20 cellular contexts compared by ENCODE assay signal in the genomic region with DNA sequence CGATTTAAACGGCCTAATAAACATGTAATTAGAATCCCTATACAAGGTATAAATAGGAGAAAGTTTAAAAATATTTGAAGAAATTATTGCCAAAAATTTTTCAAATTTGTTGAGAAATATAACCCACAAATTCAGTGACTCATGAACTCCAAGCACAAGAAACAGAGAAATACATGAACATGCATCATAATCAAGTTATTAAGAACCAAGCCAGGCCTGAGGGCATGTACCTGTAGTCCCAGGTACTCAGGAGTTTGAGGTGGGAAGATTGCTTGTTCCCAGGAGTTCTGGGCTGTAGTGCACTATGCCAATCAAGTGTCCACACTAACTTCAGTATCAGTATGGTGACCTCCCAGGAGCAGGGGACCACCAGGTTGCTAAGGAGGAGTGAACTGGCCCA.
DNase-seq lines count a peak whose midpoint lies in the region; ATAC-seq and TF ChIP-seq lines count a peak whose summit lies in the region.
"Had no signal": no experiment of that assay in that cellular context is flagged by ENCODE, and none has a peak within 500 bp of the region (broad histone marks: within the 10 kb centered on the region; RNA-seq: fewer than 3 reads in every experiment).

No MANE protein-coding gene starts in this region.

- intact Hi-C loops in left colon (cut with DNase I, micrococcal nuclease): no loop called here

- H3K36me3 ChIP-seq in GM23248 (ENCODE audit: low read depth): no peaks in the 10 kb centered on the region
- peaks cover 0 to 7% of the 10 kb centered on the region in 2 experiments for H3K36me3 ChIP-seq in mesenchymal stem cell (ENCODE audit: control insufficient read depth in 1 of 2, insufficient read depth in 2 of 2, low read depth in 1 of 2, low read length in 2 of 2)
- H3K36me3 ChIP-seq: BE2C; BLaER1 treated with 17β-estradiol and CSF1 and Interleukin-3, amounts not matched to agents 10 nM and 100 nM had no signal

- no peaks in the 10 kb centered on the region for H3K79me2 ChIP-seq in GM23248 (ENCODE audit: insufficient read depth)

- H3K9ac ChIP-seq in GM23248: no peak overlapping the region
- no peak overlapping the region for H3K9ac ChIP-seq in mesenchymal stem cell (ENCODE audit: low read length)
- H3K9ac ChIP-seq: BLaER1 treated with 17β-estradiol and CSF1 and Interleukin-3, amounts not matched to agents 10 nM and 100 nM had no signal

- no peaks in the 10 kb centered on the region for H3K9me2 ChIP-seq in GM23248 (ENCODE audit: insufficient read depth)

- H3K14ac ChIP-seq in mesenchymal stem cell (ENCODE audit: low read length in 2 of 2): no peak overlapping the region

- no peak for ATAC-seq in HG02763 (IDR thresholded peaks at IDR 0.05; ENCODE audit: unreplicated experiment)
- no peak for ATAC-seq in left colon
- no peak for ATAC-seq in GM21528 (IDR thresholded peaks at IDR 0.05; ENCODE audit: low FRiP score, unreplicated experiment)
- ATAC-seq: A549 had no signal

- no peak overlapping the region for H2BK15ac ChIP-seq in mesenchymal stem cell (ENCODE audit: low read depth, poor library complexity, severe bottlenecking)

- H4K8ac ChIP-seq in mesenchymal stem cell (ENCODE audit: low read length): no peak overlapping the region

- in situ Hi-C loops in GM23248 (cut with MboI): no loop called here

- H3K9me3 ChIP-seq in GM23248 (ENCODE audit: low read depth): no peaks in the 10 kb centered on the region
- H3K9me3 ChIP-seq in mesenchymal stem cell (ENCODE audit: control insufficient read depth, low read length): peaks cover 37% of the 10 kb centered on the region
- H3K9me3 ChIP-seq: A549, BE2C had no signal

- peak; percentile 15 for DNase-seq in GM23248
- DNase-seq in epithelial cell of esophagus (ENCODE audit: low read depth): peak; percentile 54
- no peak for DNase-seq in mesenchymal stem cell
- DNase-seq in left colon: no peak
- DNase-seq: 8988T; ACHN; AML-193; BE2C; CD4-positive, alpha-beta T cell; CD8-positive, alpha-beta memory T cell; DMS53; DMS79 treated with DMSO at 0.1 percent for 48 hours; GF-D8; H7; HCEC 1CT had no signal

- no peaks in the 10 kb centered on the region for H3K27me3 ChIP-seq in GM23248 (replicated peaks; ENCODE audit: insufficient read depth)
- H3K27me3 ChIP-seq in mesenchymal stem cell (ENCODE audit: control insufficient read depth in 1 of 2, insufficient read depth in 1 of 2, low read length in 2 of 2): no peaks in the 10 kb centered on the region
- H3K27me3 ChIP-seq: BE2C; BLaER1 treated with 17β-estradiol and CSF1 and Interleukin-3, amounts not matched to agents 10 nM and 100 nM had no signal

- H3K4me2 ChIP-seq in GM23248 (ENCODE audit: unreplicated experiment) (no peak overlapping the region), mesenchymal stem cell (ENCODE audit: low read length, poor library complexity, severe bottlenecking) (no peak overlapping the region)
- H3K4me2 ChIP-seq: A549; BLaER1 treated with 17β-estradiol and CSF1 and Interleukin-3, amounts not matched to agents 10 nM and 100 nM had no signal

- H3K4me3 ChIP-seq in GM23248: no peak overlapping the region
- H3K4me3 ChIP-seq in epithelial cell of esophagus (ENCODE audit: low read length): no peak overlapping the region
- no peak overlapping the region for H3K4me3 ChIP-seq in mesenchymal stem cell (ENCODE audit: insufficient read depth in 1 of 2, low read depth in 1 of 2, low read length in 2 of 2)
- H3K4me3 ChIP-seq: A549; BLaER1 treated with 17β-estradiol and CSF1 and Interleukin-3, amounts not matched to agents 10 nM and 100 nM had no signal

- no peak overlapping the region for H2BK5ac ChIP-seq in mesenchymal stem cell (ENCODE audit: low read depth, low read length, poor library complexity, severe bottlenecking)

- H3K79me1 ChIP-seq in mesenchymal stem cell (replicated peaks; ENCODE audit: low read length, poor library complexity, severe bottlenecking): no peaks in the 10 kb centered on the region

- H3K27ac ChIP-seq in GM23248: no peak overlapping the region
- peak overlapping the region; percentile 40; the same call in 1 of the 2 replicates for H3K27ac ChIP-seq in VCaP
- no peak overlapping the region for H3K27ac ChIP-seq in mesenchymal stem cell (ENCODE audit: low read length, poor library complexity, severe bottlenecking)
- H3K27ac ChIP-seq: A549; BLaER1 treated with 17β-estradiol and CSF1 and Interleukin-3, amounts not matched to agents 10 nM and 100 nM had no signal

- H2AK5ac ChIP-seq in mesenchymal stem cell (ENCODE audit: low read length, severe bottlenecking): peak overlapping the region; percentile 44

- no peaks in the 10 kb centered on the region for H3K4me1 ChIP-seq in GM23248 (ENCODE audit: insufficient read depth)
- no peaks in the 10 kb centered on the region for H3K4me1 ChIP-seq in mesenchymal stem cell (ENCODE audit: control insufficient read depth, insufficient read depth, low read depth, low read length)
- H3K4me1 ChIP-seq: A549; BE2C; BLaER1 treated with 17β-estradiol and CSF1 and Interleukin-3, amounts not matched to agents 10 nM and 100 nM had no signal

- no peak overlapping the region for H4K91ac ChIP-seq in mesenchymal stem cell (ENCODE audit: low read length)

- H3K18ac ChIP-seq in mesenchymal stem cell (ENCODE audit: low read depth in 1 of 2, low read length in 2 of 2): no peak overlapping the region

- H2BK120ac ChIP-seq in mesenchymal stem cell (ENCODE audit: low read depth, low read length): no peak overlapping the region

- no peaks in the 10 kb centered on the region for H4K20me1 ChIP-seq in GM23248 (ENCODE audit: insufficient read depth)
- H4K20me1 ChIP-seq: BLaER1 treated with 17β-estradiol and CSF1 and Interleukin-3, amounts not matched to agents 10 nM and 100 nM had no signal

- TF ChIP-seq CTCF in VCaP (conservative IDR thresholded peaks at IDR 0.05) (no peak), epithelial cell of esophagus (IDR thresholded peaks at IDR 0.05; ENCODE audit: insufficient read depth, low read depth, low read length, missing control alignments) (no peak)

- no peak overlapping the region for H2AFZ ChIP-seq in GM23248
- H2AFZ ChIP-seq in mesenchymal stem cell (ENCODE audit: low read depth, low read length): no peak overlapping the region

- H3F3A ChIP-seq in GM23248 (ENCODE audit: insufficient read depth): no peaks in the 10 kb centered on the region

- no peak overlapping the region for H2BK12ac ChIP-seq in mesenchymal stem cell (ENCODE audit: low read length in 2 of 2)

- no peak overlapping the region for H3K4ac ChIP-seq in mesenchymal stem cell (ENCODE audit: low read depth in 1 of 2, low read length in 2 of 2)

- no peak overlapping the region for H3K23ac ChIP-seq in mesenchymal stem cell (ENCODE audit: low read length in 2 of 2)

- WGBS in GM23248 (ENCODE audit: low coverage in 1 of 2, low lambda C conversion rate in 2 of 2, missing lambda C conversion rate in 2 of 2), 2 experiments: 89 to 91% methylated on average over 2 of the region's 2 CpGs
- 100% methylated on average over 2 of the region's 2 CpGs for WGBS in mesenchymal stem cell

Comparison
In these comparisons a context has a peak if more than half of its experiments do, and no peak if none do; other contexts are left out.
1. DNase-seq: peak in GM23248 (single experiment) and epithelial cell of esophagus (single experiment); none in mesenchymal stem cell (single experiment) and left colon (0 of 2).